Comparison of ENCODE assay signal across 27 cellular contexts in genomic region chr17:72008236-72008874, GRCh38.
A peak's percentile ranks its signal among the peaks of the same experiment; 100 is the strongest.
DNase-seq lines count a peak whose midpoint lies in the region; ATAC-seq, FAIRE-seq and TF ChIP-seq lines count a peak whose summit lies in the region.
"Had no signal": no experiment of that assay in that cellular context is flagged by ENCODE, and none has a peak within 500 bp of the region (broad histone marks: within the 10 kb centered on the region; RNA-seq: fewer than 3 reads in every experiment).

No MANE protein-coding gene starts in this region.

- TF ChIP-seq EP300 in transverse colon (IDR thresholded peaks at IDR 0.05; ENCODE audit: low read depth) = no peak

- no peaks in the 10 kb centered on the region for H3K9me3 ChIP-seq in keratinocyte (ENCODE audit: control insufficient read depth, low read depth, low read length)
- H3K9me3 ChIP-seq in transverse colon = no peaks in the 10 kb centered on the region
- H3K9me3 ChIP-seq: colonic mucosa, esophagus squamous epithelium, lower lobe of right lung, testis, vagina had no signal

- no peaks in the 10 kb centered on the region for H3K9me1 ChIP-seq in keratinocyte (ENCODE audit: control insufficient read depth, extremely low read depth, insufficient read depth, low read length)

- peak; percentile 33 for DNase-seq in HS-5 (ENCODE audit: low read depth)
- peak; percentile 52 for DNase-seq in epithelial cell of esophagus (ENCODE audit: low read depth)
- DNase-seq in keratinocyte (ENCODE audit: low read depth, low spot score) = peak; percentile 21
- DNase-seq in transverse colon = no peak
- DNase-seq in DMS114 treated with DMSO at 0.1 percent for 48 hours (lab: John Stamatoyannopoulos, UW; ENCODE audit: unreplicated experiment) = no peak
- DNase-seq: activated B cell treated with CpG ODN at 0.5 μM for 24 hours; activated CD4-positive, alpha-beta T cell treated with anti-CD3 and anti-CD28 coated beads, Interleukin-2, amount 50 U/mL, for 1 hour; activated gamma-delta T cell treated with Interleukin-2 at 50 U/mL for 16 hours; activated T-cell treated with anti-CD3 and anti-CD28 coated beads, Interleukin-2, amount 50 U/mL, for 4 hours; CD4-positive, CD25-positive, alpha-beta regulatory T cell; colonic mucosa; effector CD8-positive, alpha-beta T cell; esophagus squamous epithelium; lower lobe of right lung; natural killer cell; NCI-H1436; NCI-H524; SHP77; stimulated activated naive CD8-positive, alpha-beta T cell treated with anti-CD3 and anti-CD28 coated beads, Interleukin-15, Interleukin-2, amounts not matched to agents 100 U/mL and 50 U/mL, for 24 hours; SW 1271; testis had no signal

- peak overlapping the region; percentile 80 for H2AFZ ChIP-seq in keratinocyte (ENCODE audit: control insufficient read depth, low read length)

- intact Hi-C loops in transverse colon (cut with DNase I; ENCODE audit: low total_unique reads) = no loop called here

- no peak for TF ChIP-seq POLR2A in transverse colon (IDR thresholded peaks at IDR 0.05)

- dilution Hi-C loops in keratinocyte (cut with MboI; ENCODE audit: extremely low pct_ligation_motif_present, low sequenced_read_pairs) = no loop called here

- no peaks in the 10 kb centered on the region for H4K20me1 ChIP-seq in keratinocyte (ENCODE audit: control insufficient read depth, extremely low read depth, insufficient read depth, low read length)

- in situ Hi-C loops in transverse colon (cut with MboI; ENCODE audit: low pct_ligation_motif_present in 1 of 4, low pct_unique_long_range_greater_than_20kb in 1 of 4, low sequenced_read_pairs in 3 of 4) = no loop called here

- H3K9ac ChIP-seq in keratinocyte (ENCODE audit: control insufficient read depth, extremely low read depth, insufficient read depth, low read length) = peak overlapping the region; percentile 10
- H3K9ac ChIP-seq: KMS-11 had no signal

- H3K4me3 ChIP-seq in epithelial cell of esophagus (ENCODE audit: low read length) (no peak overlapping the region), keratinocyte (ENCODE audit: control insufficient read depth in 2 of 3, extremely low read depth in 1 of 3, insufficient read depth in 2 of 3, low read depth in 1 of 3, low read length in 3 of 3) (peak overlapping the region in 2 of 3 experiments; percentile 22 to 44), transverse colon (no peak overlapping the region)
- H3K4me3 ChIP-seq: colonic mucosa, esophagus squamous epithelium, lower lobe of right lung, testis, vagina had no signal

- WGBS in transverse colon (ENCODE audit: low coverage in 1 of 2), 2 donors = 68 to 78% methylated on average over 5 of the region's 5 CpGs

- TF ChIP-seq CTCF in epithelial cell of esophagus (IDR thresholded peaks at IDR 0.05; ENCODE audit: insufficient read depth, low read depth, low read length, missing control alignments) = no peak
- no peak for TF ChIP-seq CTCF in keratinocyte (optimal IDR thresholded peaks at IDR 0.05 in 1 of 3, IDR thresholded peaks at IDR 0.05 in 1 of 3, conservative IDR thresholded peaks at IDR 0.05 in 1 of 3; ENCODE audit: extremely low read depth in 1 of 3, insufficient read depth in 2 of 3, low read length in 3 of 3)
- no peak for TF ChIP-seq CTCF in transverse colon (IDR thresholded peaks at IDR 0.05)

- no peaks in the 10 kb centered on the region for H3K79me2 ChIP-seq in keratinocyte (ENCODE audit: control insufficient read depth, insufficient read depth, low read length)

- H3K27ac ChIP-seq in keratinocyte (ENCODE audit: control insufficient read depth, insufficient read depth, low read length) (peak overlapping the region; percentile 66), transverse colon (no peak overlapping the region)
- H3K27ac ChIP-seq: colonic mucosa, esophagus squamous epithelium, KMS-11, lower lobe of right lung, testis, vagina had no signal

- peaks cover 45% of the 10 kb centered on the region for H3K4me1 ChIP-seq in keratinocyte (ENCODE audit: control insufficient read depth, extremely low read depth, insufficient read depth, low read length)
- H3K4me1 ChIP-seq in transverse colon = no peaks in the 10 kb centered on the region
- H3K4me1 ChIP-seq: colonic mucosa, esophagus squamous epithelium, lower lobe of right lung, testis, vagina had no signal

- H3K36me3 ChIP-seq in keratinocyte (ENCODE audit: control insufficient read depth in 2 of 2, extremely low read depth in 1 of 2, insufficient read depth in 2 of 2, low read length in 2 of 2) = no peaks in the 10 kb centered on the region
- no peaks in the 10 kb centered on the region for H3K36me3 ChIP-seq in transverse colon
- H3K36me3 ChIP-seq: colonic mucosa, esophagus squamous epithelium, lower lobe of right lung, vagina had no signal

- no peaks in the 10 kb centered on the region for H3K27me3 ChIP-seq in keratinocyte (ENCODE audit: control insufficient read depth, extremely low read depth, insufficient read depth, low read length)
- no peaks in the 10 kb centered on the region for H3K27me3 ChIP-seq in transverse colon
- H3K27me3 ChIP-seq: colonic mucosa, testis, vagina had no signal

- peak; percentile 83 for FAIRE-seq in keratinocyte (lab: Jason Lieb, UNC)
- FAIRE-seq: H1 had no signal

- peak overlapping the region; percentile 79 for H3K4me2 ChIP-seq in keratinocyte (ENCODE audit: control insufficient read depth, extremely low read depth, insufficient read depth, low read depth, low read length)
- H3K4me2 ChIP-seq: KMS-11 had no signal

- ATAC-seq in SK-N-SH treated with all-trans-retinoic acid at 6 μM for 48 hours (peak; percentile 81), HG02973 (IDR thresholded peaks at IDR 0.05; ENCODE audit: unreplicated experiment) (no peak), GM19324 (IDR thresholded peaks at IDR 0.05; ENCODE audit: low FRiP score, unreplicated experiment) (no peak)
- ATAC-seq: activated T-cell treated with anti-CD3 and anti-CD28 coated beads, Interleukin-2, amount 50 U/mL, for 4 hours; lower lobe of right lung; natural killer cell; stimulated activated naive CD8-positive, alpha-beta T cell treated with anti-CD3 and anti-CD28 coated beads, Interleukin-15, Interleukin-2, amounts not matched to agents 100 U/mL and 50 U/mL, for 24 hours had no signal

TF ChIP-seq in SK-N-SH treated with all-trans-retinoic acid at 6 μM for 48 hours, 23 proteins besides CTCF, POLR2A, EP300 and RAD21:
- TF ChIP-seq POU6F1 (CRISPR knock-in tag; IDR thresholded peaks at IDR 0.05; ENCODE audit: borderline replicate concordance, low read depth) = no peak
- TF ChIP-seq ZNF8 (CRISPR knock-in tag; IDR thresholded peaks at IDR 0.05) = peak; percentile 14; the same call in 1 of the 2 replicates
- TF ChIP-seq ZNF70 (CRISPR knock-in tag; IDR thresholded peaks at IDR 0.05) = peak; percentile 2; the same call in 1 of the 2 replicates
- no peak for TF ChIP-seq CSDC2 (CRISPR knock-in tag; IDR thresholded peaks at IDR 0.05)
- TF ChIP-seq CSRNP3 (CRISPR knock-in tag; IDR thresholded peaks at IDR 0.05) = 0 out of 2 replicates have a peak, but pooled peaks have one; percentile 17
- TF ChIP-seq TCF4 (CRISPR knock-in tag; IDR thresholded peaks at IDR 0.05; ENCODE audit: borderline replicate concordance) = peak; percentile 85; the same call in 1 of the 2 replicates
- TF ChIP-seq TSHZ2 (CRISPR knock-in tag; IDR thresholded peaks at IDR 0.05) = peak; percentile 69; the same call in 1 of the 2 replicates

Comparison
In these comparisons a context has a peak if more than half of its experiments do, and no peak if none do; other contexts are left out.
1. DNase-seq: peak in HS-5 (single experiment), epithelial cell of esophagus (single experiment) and keratinocyte (single experiment); none in transverse colon (single experiment) and DMS114 treated with DMSO at 0.1 percent for 48 hours (single experiment).
2. H3K4me3 ChIP-seq: peak in keratinocyte (2 of 3); none in epithelial cell of esophagus (single experiment) and transverse colon (0 of 4).